ENCODE assay signal across 1 cellular context in genomic region chr16:66551788-66552287, GRCh38.
TF ChIP-seq lines count a peak whose summit lies in the region.

No MANE protein-coding gene starts in this region.

TF ChIP-seq in K562, 482 proteins besides CTCF, POLR2A, EP300 and RAD21 (continued from another document):
- 0 out of 2 replicates have a peak, but pooled peaks have one; percentile 8 for TF ChIP-seq ZNF175 (CRISPR knock-in tag; IDR thresholded peaks at IDR 0.05; ENCODE audit: low read depth)
- 0 out of 2 replicates have a peak, but pooled peaks have one; percentile 85 for TF ChIP-seq NFRKB (IDR thresholded peaks at IDR 0.05; ENCODE audit: low read depth)
- 0 out of 4 replicates have a peak, but pooled peaks of 1 of the 2 experiments have one; percentile 5 for TF ChIP-seq UBTF (IDR thresholded peaks at IDR 0.05; ENCODE audit: borderline replicate concordance in 1 of 2, low read depth in 2 of 2, low read length in 2 of 2)
- TF ChIP-seq, protein P1, sequence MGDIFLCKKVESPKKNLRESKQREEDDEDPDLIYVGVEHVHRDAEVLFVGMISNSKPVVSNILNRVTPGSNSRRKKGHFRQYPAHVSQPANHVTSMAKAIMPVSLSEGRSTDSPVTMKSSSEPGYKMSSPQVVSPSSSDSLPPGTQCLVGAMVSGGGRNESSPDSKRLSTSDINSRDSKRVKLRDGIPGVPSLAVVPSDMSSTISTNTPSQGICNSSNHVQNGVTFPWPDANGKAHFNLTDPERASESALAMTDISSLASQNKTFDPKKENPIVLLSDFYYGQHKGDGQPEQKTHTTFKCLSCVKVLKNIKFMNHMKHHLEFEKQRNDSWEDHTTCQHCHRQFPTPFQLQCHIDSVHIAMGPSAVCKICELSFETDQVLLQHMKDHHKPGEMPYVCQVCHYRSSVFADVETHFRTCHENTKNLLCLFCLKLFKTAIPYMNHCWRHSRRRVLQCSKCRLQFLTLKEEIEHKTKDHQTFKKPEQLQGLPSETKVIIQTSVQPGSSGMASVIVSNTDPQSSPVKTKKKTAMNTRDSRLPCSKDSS (IDR thresholded peaks at IDR 0.05; ENCODE audit: low read depth, partially characterized antibody) = no peak
- no peak for TF ChIP-seq CBFA2T3 (IDR thresholded peaks at IDR 0.05)
- TF ChIP-seq THAP7 (CRISPR knock-in tag; IDR thresholded peaks at IDR 0.05) = peak; percentile 51; the same call in 1 of the 2 replicates
- peak in 1 of 3 experiments; percentile 86 for TF ChIP-seq YY1 (IDR thresholded peaks at IDR 0.05; ENCODE audit: borderline replicate concordance in 1 of 3, control insufficient read depth in 1 of 3, extremely low read depth in 1 of 3, insufficient read depth in 3 of 3, insufficient read length in 1 of 3, insufficient replicate concordance in 2 of 3, low read depth in 1 of 3, low read length in 2 of 3)
- peak; percentile 39 for TF ChIP-seq CHD1 (IDR thresholded peaks at IDR 0.05; ENCODE audit: low read length)
- no peak for TF ChIP-seq NFATC3 (IDR thresholded peaks at IDR 0.05)
- TF ChIP-seq ZFP30 (CRISPR knock-in tag; IDR thresholded peaks at IDR 0.05; ENCODE audit: borderline replicate concordance) = no peak
- 0 out of 2 replicates have a peak, but pooled peaks have one; percentile 5 for TF ChIP-seq PKNOX1 (IDR thresholded peaks at IDR 0.05)
- 0 out of 2 replicates have a peak, but pooled peaks have one; percentile 8 for TF ChIP-seq FOXK1 (CRISPR knock-in tag; IDR thresholded peaks at IDR 0.05; ENCODE audit: borderline replicate concordance)
- TF ChIP-seq SETDB1 (IDR thresholded peaks at IDR 0.05; ENCODE audit: low read length) = no peak
TF ChIP-seq in K562: peak in this region for 16.
